Comparison of ENCODE assay signal across 1 cellular context in genomic region chr6:43812850-43813584, GRCh38.
TF ChIP-seq lines count a peak whose summit lies in the region.

No MANE protein-coding gene starts in this region.

TF ChIP-seq in HepG2, 621 proteins besides CTCF, POLR2A, EP300 and RAD21 (continued from another document and continues in another):
- TF ChIP-seq ZBTB39 (CRISPR knock-in tag; IDR thresholded peaks at IDR 0.05) (no peak), ZNF441 (CRISPR knock-in tag; IDR thresholded peaks at IDR 0.05; ENCODE audit: borderline replicate concordance) (0 out of 2 replicates have a peak, but pooled peaks have one; percentile 32), RBAK (CRISPR knock-in tag; IDR thresholded peaks at IDR 0.05) (no peak), RARA (CRISPR knock-in tag; IDR thresholded peaks at IDR 0.05) (peak; percentile 62), ONECUT2 (CRISPR knock-in tag; IDR thresholded peaks at IDR 0.05) (no peak), DPF2 (CRISPR knock-in tag; IDR thresholded peaks at IDR 0.05; ENCODE audit: borderline replicate concordance, low read depth) (no peak), TFDP1 (CRISPR knock-in tag; IDR thresholded peaks at IDR 0.05; ENCODE audit: borderline replicate concordance) (peak; percentile 38; the same call in 1 of the 2 replicates), ZNF276 (CRISPR knock-in tag; IDR thresholded peaks at IDR 0.05; ENCODE audit: low read depth) (no peak), HDAC1 (CRISPR knock-in tag; IDR thresholded peaks at IDR 0.05) (no peak), ZSCAN25 (CRISPR knock-in tag; IDR thresholded peaks at IDR 0.05) (peak; percentile 97), FOXJ3 (CRISPR knock-in tag; IDR thresholded peaks at IDR 0.05; ENCODE audit: borderline replicate concordance) (no peak), SRY (CRISPR knock-in tag; IDR thresholded peaks at IDR 0.05) (no peak), PAX8 (CRISPR knock-in tag; IDR thresholded peaks at IDR 0.05; ENCODE audit: borderline replicate concordance) (no peak), ATF7 (IDR thresholded peaks at IDR 0.05) (no peak), ATF7 (CRISPR knock-in tag; IDR thresholded peaks at IDR 0.05) (no peak), JDP2 (CRISPR knock-in tag; IDR thresholded peaks at IDR 0.05; ENCODE audit: borderline replicate concordance) (no peak), TBX3 (IDR thresholded peaks at IDR 0.05; ENCODE audit: borderline replicate concordance) (0 out of 2 replicates have a peak, but pooled peaks have one; percentile 17), MLX (CRISPR knock-in tag; IDR thresholded peaks at IDR 0.05) (no peak), HMGXB3 (CRISPR knock-in tag; IDR thresholded peaks at IDR 0.05; ENCODE audit: borderline replicate concordance) (no peak), DMAP1 (CRISPR knock-in tag; IDR thresholded peaks at IDR 0.05) (no peak), CAMTA2 (CRISPR knock-in tag; IDR thresholded peaks at IDR 0.05; ENCODE audit: borderline replicate concordance) (no peak), TERF1 (CRISPR knock-in tag; IDR thresholded peaks at IDR 0.05) (no peak), ZBTB37 (CRISPR knock-in tag; IDR thresholded peaks at IDR 0.05) (no peak), ETV5 (CRISPR knock-in tag; IDR thresholded peaks at IDR 0.05; ENCODE audit: borderline replicate concordance) (no peak), NCOR1 (IDR thresholded peaks at IDR 0.05; ENCODE audit: borderline replicate concordance, low read length) (no peak), ZSCAN21 (CRISPR knock-in tag; IDR thresholded peaks at IDR 0.05; ENCODE audit: borderline replicate concordance) (no peak), MEIS1 (CRISPR knock-in tag; IDR thresholded peaks at IDR 0.05; ENCODE audit: borderline replicate concordance) (peak; percentile 36; the same call in 1 of the 2 replicates), FOXC1 (CRISPR knock-in tag; IDR thresholded peaks at IDR 0.05; ENCODE audit: borderline replicate concordance) (no peak), SP140L (CRISPR knock-in tag; IDR thresholded peaks at IDR 0.05; ENCODE audit: borderline replicate concordance) (no peak), THYN1 (CRISPR knock-in tag; IDR thresholded peaks at IDR 0.05; ENCODE audit: borderline replicate concordance, low read depth) (no peak), ZNF280B (CRISPR knock-in tag; IDR thresholded peaks at IDR 0.05; ENCODE audit: borderline replicate concordance) (no peak), ARNT2 (CRISPR knock-in tag; IDR thresholded peaks at IDR 0.05; ENCODE audit: low read depth) (no peak), ZNF318 (CRISPR knock-in tag; IDR thresholded peaks at IDR 0.05) (no peak)
